Comparison of ENCODE assay signal across 12 cellular contexts in genomic region chr17:57338257-57338919, GRCh38.
DNase-seq lines count a peak whose midpoint lies in the region; ATAC-seq and TF ChIP-seq lines count a peak whose summit lies in the region.
"Had no signal": no experiment of that assay in that cellular context is flagged by ENCODE, and none has a peak within 500 bp of the region (broad histone marks: within the 10 kb centered on the region; RNA-seq: fewer than 3 reads in every experiment).

No MANE protein-coding gene starts in this region.

- no peak for DNase-seq in activated CD8-positive, alpha-beta memory T cell treated with anti-CD3 and anti-CD28 coated beads, Interleukin-2, amount 10 ng/mL, durations not matched to agents 7 days and 5 days
- DNase-seq in activated CD8-positive, alpha-beta memory T cell treated with anti-CD3 and anti-CD28 coated beads for 24 hours = no peak
- peak; percentile 69 for DNase-seq in SIG-M5 treated with dmso at 0.1 percent for 504 hours (lab: John Stamatoyannopoulos, UW; ENCODE audit: unreplicated experiment)
- peak; percentile 64 for DNase-seq in stimulated activated naive B cell treated with anti-CD40 and anti-IgM and Interleukin-4, amounts not matched to agents 10 μg/mL and 1 μg/mL and 100 μg/mL, for 72 hours
- no peak for DNase-seq in ureter (ENCODE audit: low spot score)
- no peak for DNase-seq in G401 (ENCODE audit: low spot score)
- no peak for DNase-seq in erythroblast (lab: John Stamatoyannopoulos, UW)
- DNase-seq: heart left ventricle, sigmoid colon had no signal

- TF ChIP-seq POLR2A in erythroblast (IDR thresholded peaks at IDR 0.05; ENCODE audit: low read length) = no peak

- ATAC-seq in activated CD8-positive, alpha-beta memory T cell treated with anti-CD3 and anti-CD28 coated beads, Interleukin-2, amount 10 ng/mL, durations not matched to agents 7 days and 5 days = peak; percentile 23
- ATAC-seq in HG03103 (IDR thresholded peaks at IDR 0.05; ENCODE audit: low read depth, unreplicated experiment) = peak; percentile 59
- ATAC-seq in stimulated activated naive B cell treated with anti-CD40 and anti-IgM and Interleukin-4, amounts not matched to agents 10 μg/mL and 1 μg/mL and 100 μg/mL, for 72 hours (replicated peaks) = peak; percentile 97
- ATAC-seq: heart left ventricle, Right ventricle myocardium inferior had no signal

- no peaks in the 10 kb centered on the region for H3K9me3 Mint-ChIP-seq in activated CD8-positive, alpha-beta memory T cell treated with anti-CD3 and anti-CD28 coated beads, Interleukin-2, amount 10 ng/mL, durations not matched to agents 7 days and 5 days (ENCODE audit: low read depth)
- no peaks in the 10 kb centered on the region for H3K9me3 Mint-ChIP-seq in stimulated activated naive B cell treated with anti-CD40 and anti-IgM and Interleukin-4, amounts not matched to agents 10 μg/mL and 1 μg/mL and 100 μg/mL, for 72 hours

- no peak overlapping the region for H3K4me3 Mint-ChIP-seq in activated CD8-positive, alpha-beta memory T cell treated with anti-CD3 and anti-CD28 coated beads, Interleukin-2, amount 10 ng/mL, durations not matched to agents 7 days and 5 days
- H3K4me3 Mint-ChIP-seq in stimulated activated naive B cell treated with anti-CD40 and anti-IgM and Interleukin-4, amounts not matched to agents 10 μg/mL and 1 μg/mL and 100 μg/mL, for 72 hours = peak overlapping the region; percentile 65 to 73
- H3K4me3 Mint-ChIP-seq: type B pancreatic cell had no signal

- H3K4me1 Mint-ChIP-seq in activated CD8-positive, alpha-beta memory T cell treated with anti-CD3 and anti-CD28 coated beads, Interleukin-2, amount 10 ng/mL, durations not matched to agents 7 days and 5 days = peaks cover 35% of the 10 kb centered on the region
- H3K4me1 Mint-ChIP-seq in stimulated activated naive B cell treated with anti-CD40 and anti-IgM and Interleukin-4, amounts not matched to agents 10 μg/mL and 1 μg/mL and 100 μg/mL, for 72 hours = peaks cover 36 to 66% of the 10 kb centered on the region in 2 donors

- H3K27ac Mint-ChIP-seq in activated CD8-positive, alpha-beta memory T cell treated with anti-CD3 and anti-CD28 coated beads, Interleukin-2, amount 10 ng/mL, durations not matched to agents 7 days and 5 days = no peak overlapping the region
- H3K27ac Mint-ChIP-seq in stimulated activated naive B cell treated with anti-CD40 and anti-IgM and Interleukin-4, amounts not matched to agents 10 μg/mL and 1 μg/mL and 100 μg/mL, for 72 hours = peak overlapping the region; percentile 27
- H3K27ac Mint-ChIP-seq: type B pancreatic cell had no signal

- CTCF ChIA-PET in activated CD8-positive, alpha-beta memory T cell treated with anti-CD3 and anti-CD28 coated beads, Interleukin-2, amount 10 ng/mL, durations not matched to agents 7 days and 5 days (lab: Charles Lee) = no interaction called here

- peaks cover 6% of the 10 kb centered on the region for H3K36me3 Mint-ChIP-seq in activated CD8-positive, alpha-beta memory T cell treated with anti-CD3 and anti-CD28 coated beads, Interleukin-2, amount 10 ng/mL, durations not matched to agents 7 days and 5 days
- H3K36me3 Mint-ChIP-seq in stimulated activated naive B cell treated with anti-CD40 and anti-IgM and Interleukin-4, amounts not matched to agents 10 μg/mL and 1 μg/mL and 100 μg/mL, for 72 hours = peaks cover 32 to 60% of the 10 kb centered on the region in 2 donors

- in situ Hi-C loops in G401 (cut with HindIII; ENCODE audit: low sequenced_read_pairs) = no loop called here

- no peaks in the 10 kb centered on the region for H3K27me3 Mint-ChIP-seq in activated CD8-positive, alpha-beta memory T cell treated with anti-CD3 and anti-CD28 coated beads, Interleukin-2, amount 10 ng/mL, durations not matched to agents 7 days and 5 days
- no peaks in the 10 kb centered on the region for H3K27me3 Mint-ChIP-seq in stimulated activated naive B cell treated with anti-CD40 and anti-IgM and Interleukin-4, amounts not matched to agents 10 μg/mL and 1 μg/mL and 100 μg/mL, for 72 hours
- H3K27me3 Mint-ChIP-seq: type B pancreatic cell had no signal

Comparison
In these comparisons a context has a peak if more than half of its experiments do, and no peak if none do; other contexts are left out.
1. ATAC-seq: peak in every context shown above with its lines; median percentile 97 in stimulated activated naive B cell treated with anti-CD40 and anti-IgM and Interleukin-4, amounts not matched to agents 10 μg/mL and 1 μg/mL and 100 μg/mL, for 72 hours; 59 in HG03103; 23 in activated CD8-positive, alpha-beta memory T cell treated with anti-CD3 and anti-CD28 coated beads, Interleukin-2, amount 10 ng/mL, durations not matched to agents 7 days and 5 days.
2. DNase-seq: peak in SIG-M5 treated with dmso at 0.1 percent for 504 hours (single experiment) and stimulated activated naive B cell treated with anti-CD40 and anti-IgM and Interleukin-4, amounts not matched to agents 10 μg/mL and 1 μg/mL and 100 μg/mL, for 72 hours (single experiment); none in activated CD8-positive, alpha-beta memory T cell treated with anti-CD3 and anti-CD28 coated beads, Interleukin-2, amount 10 ng/mL, durations not matched to agents 7 days and 5 days (single experiment), activated CD8-positive, alpha-beta memory T cell treated with anti-CD3 and anti-CD28 coated beads for 24 hours (single experiment), ureter (single experiment), G401 (single experiment) and erythroblast (0 of 2).